In genomic region chr15:42154576-42155355, GRCh38 we compare ENCODE assay signal across 18 cellular contexts. TPM values are rescaled to one million over a fixed set of nuclear protein-coding genes. Genes with fewer than 3 reads are reported as not detected.
DNase-seq lines count a peak whose midpoint lies in the region; ATAC-seq, FAIRE-seq and TF ChIP-seq lines count a peak whose summit lies in the region.
"Had no signal": no experiment of that assay in that cellular context is flagged by ENCODE, and none has a peak within 500 bp of the region (broad histone marks: within the 10 kb centered on the region; RNA-seq: fewer than 3 reads in every experiment).

No MANE protein-coding gene starts in this region.

- 87 to 91% (median 88%) methylated on average over 18 to 20 of the region's 20 CpGs for WGBS in psoas muscle, 3 donors

- peaks cover 0 to 11% of the 10 kb centered on the region in 2 donors for H3K36me3 ChIP-seq in psoas muscle (ENCODE audit: insufficient read depth in 1 of 2, low read depth in 1 of 2)

- H3K27ac ChIP-seq in foreskin keratinocyte = no peak overlapping the region
- peak overlapping the region; percentile 36 for H3K27ac ChIP-seq in psoas muscle
- H3K27ac ChIP-seq: coronary artery had no signal

- H3K4me3 ChIP-seq in psoas muscle = no peak overlapping the region
- H3K4me3 ChIP-seq: coronary artery had no signal

- no peak for TF ChIP-seq POLR2A in GM12891 (IDR thresholded peaks at IDR 0.05; ENCODE audit: low read depth, low read length)

- FAIRE-seq in GM12891 (lab: Jason Lieb, UNC) = peak; percentile 45
- FAIRE-seq: GM18507 had no signal

- H3K27me3 ChIP-seq in foreskin keratinocyte (no peaks in the 10 kb centered on the region), psoas muscle (ENCODE audit: insufficient read depth in 3 of 3, low read length in 2 of 3) (no peaks in the 10 kb centered on the region)

- TF ChIP-seq CTCF in foreskin keratinocyte (conservative IDR thresholded peaks at IDR 0.05) (no peak), psoas muscle (IDR thresholded peaks at IDR 0.05) (no peak)

- intact Hi-C loops in psoas muscle (cut with DNase I) = no loop called here

- H3K4me1 ChIP-seq in foreskin keratinocyte (peaks cover 6% of the 10 kb centered on the region), psoas muscle (peaks cover 47% of the 10 kb centered on the region)

- DNase-seq in GM12891 (ENCODE audit: insufficient read length, low spot score) (no peak), NCI-H69 (lab: John Stamatoyannopoulos, UW) (peak; percentile 3), foreskin keratinocyte (peak in 1 of 2 donors; percentile 45), psoas muscle (no peak), NCI-H128 (lab: John Stamatoyannopoulos, UW; ENCODE audit: unreplicated experiment) (no peak)
- DNase-seq: activated CD4-positive, alpha-beta T cell treated with anti-CD3 and anti-CD28 coated beads for 1 hour; amniotic stem cell; GDM1; H9; NCI-H2029; stimulated activated CD4-positive, alpha-beta T cell treated with anti-CD3 and anti-CD28 coated beads, Interleukin-4, amount 100 ng/mL, for 1 hour had no signal

- H3K9me3 ChIP-seq in psoas muscle = no peaks in the 10 kb centered on the region

- ATAC-seq in foreskin keratinocyte = peak; percentile 30
- ATAC-seq in psoas muscle = no peak
- no peak for ATAC-seq in GM18873 (IDR thresholded peaks at IDR 0.05; ENCODE audit: low FRiP score, unreplicated experiment)
- ATAC-seq in GM19395 (IDR thresholded peaks at IDR 0.05; ENCODE audit: unreplicated experiment) = no peak
- ATAC-seq: stimulated activated memory B cell treated with anti-CD40 and anti-IgM and Interleukin-4, amounts not matched to agents 10 μg/mL and 1 μg/mL and 100 μg/mL, for 72 hours had no signal

TF ChIP-seq in GM12891, 5 proteins besides CTCF, POLR2A, EP300 and RAD21:
- TF ChIP-seq PAX5 (IDR thresholded peaks at IDR 0.05; ENCODE audit: insufficient read depth, low read length, severe bottlenecking) = no peak
- no peak for TF ChIP-seq SPI1 (IDR thresholded peaks at IDR 0.05; ENCODE audit: low read depth, low read length)
- TF ChIP-seq TAF1 (IDR thresholded peaks at IDR 0.05; ENCODE audit: low read depth, low read length) = no peak
- no peak for TF ChIP-seq POU2F2 (IDR thresholded peaks at IDR 0.05; ENCODE audit: low read depth, low read length)
- no peak for TF ChIP-seq POLR2AphosphoS5 (IDR thresholded peaks at IDR 0.05; ENCODE audit: low read depth, low read length)

RNA-seq across cellular contexts. Expression of gene PLA2G4F, which starts 1.7 kb away (rescaled TPM):
- polyA plus RNA-seq in GM12891 (2012; ENCODE audit: low read depth, missing spikeins) = 0.06 TPM
- total RNA-seq in foreskin keratinocyte (0.92 and 1.2 TPM in 2 replicates), psoas muscle (1 to 10 TPM; 1.9 to 5.3 (median 3.6) TPM)
- polyA plus RNA-seq in foreskin keratinocyte (0.91 and 1.2 TPM in 2 replicates), psoas muscle (under 1 TPM; 0.20 to 0.93 (median 0.86) TPM)
- total RNA-seq: H9, mononuclear cell, pulmonary artery endothelial cell had no signal

RNA-seq across cellular contexts. Expression of gene VPS39, which starts 53.3 kb away (rescaled TPM):
- 40.2 TPM for polyA plus RNA-seq in GM12891 (2012; ENCODE audit: low read depth, missing spikeins)
- 26.5 and 31.9 TPM in 2 replicates for total RNA-seq in foreskin keratinocyte
- 16.0 and 17.9 TPM in 2 replicates for polyA plus RNA-seq in foreskin keratinocyte
- total RNA-seq in psoas muscle = 10 to 100 TPM; 37.3 to 47.8 (median 46.2) TPM
- 10 to 100 TPM; 15.2 to 43.3 (median 17.7) TPM for polyA plus RNA-seq in psoas muscle
